Comparison of ENCODE assay signal across 9 cellular contexts in the genomic region with DNA sequence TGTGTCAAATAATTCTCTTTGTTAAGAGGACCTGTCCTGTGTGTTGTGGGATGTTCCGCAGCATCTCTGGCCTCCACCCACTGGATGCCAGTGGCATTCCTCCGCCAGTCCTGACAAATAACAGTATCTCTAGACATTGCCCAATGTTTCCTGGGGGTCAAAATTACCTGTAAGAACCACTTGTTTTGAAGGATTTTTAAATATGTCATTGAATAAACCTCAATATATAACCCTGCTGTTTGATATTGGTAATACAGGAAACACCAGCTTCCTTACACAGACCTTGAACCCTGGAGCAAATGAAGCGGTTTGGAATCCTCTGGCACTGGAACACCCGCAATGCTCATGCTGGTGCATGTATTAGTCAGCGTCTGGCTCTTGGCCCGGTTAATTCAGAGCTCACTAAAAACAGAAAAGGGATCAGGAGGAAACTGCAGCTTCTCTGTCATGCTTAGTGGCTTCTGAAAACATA.
DNase-seq lines count a peak whose midpoint lies in the region; ATAC-seq and TF ChIP-seq lines count a peak whose summit lies in the region.
"Had no signal": no experiment of that assay in that cellular context is flagged by ENCODE, and none has a peak within 500 bp of the region (broad histone marks: within the 10 kb centered on the region; RNA-seq: fewer than 3 reads in every experiment).

No MANE protein-coding gene starts in this region.

- no peak for TF ChIP-seq CTCF in psoas muscle (IDR thresholded peaks at IDR 0.05)

- WGBS in psoas muscle, 3 donors: 8 to 33% (median 13%) methylated on average over 6 of the region's 6 CpGs

- DNase-seq in DMS 273 (lab: John Stamatoyannopoulos, UW; ENCODE audit: unreplicated experiment) (peak; percentile 58), DMS 273 treated with DMSO at 0.1 percent for 48 hours (lab: John Stamatoyannopoulos, UW) (no peak), SW 1271 (lab: John Stamatoyannopoulos, UW) (peak; percentile 2 to 60), fibroblast of peridontal ligament (ENCODE audit: extremely low read depth) (peak; percentile 87), psoas muscle (peak; percentile 65 to 69), ecto neural progenitor cell (ENCODE audit: low spot score) (no peak), SHP77 treated with DMSO at 0.1 percent for 48 hours (lab: John Stamatoyannopoulos, UW) (no peak)

- peak overlapping the region; percentile 11 for H3K4me3 ChIP-seq in psoas muscle

- no peaks in the 10 kb centered on the region for H3K27me3 ChIP-seq in psoas muscle (ENCODE audit: insufficient read depth in 3 of 3, low read length in 2 of 3)

- peak overlapping the region; percentile 9 for H3K27ac ChIP-seq in psoas muscle
- H3K27ac ChIP-seq: 22Rv1 had no signal

- no peaks in the 10 kb centered on the region for H3K36me3 ChIP-seq in psoas muscle (ENCODE audit: insufficient read depth in 1 of 2, low read depth in 1 of 2)

- intact Hi-C loops in psoas muscle (cut with DNase I): no loop called here

- ATAC-seq in psoas muscle (peak; percentile 69 to 91 (median 80)), GM18861 (IDR thresholded peaks at IDR 0.05; ENCODE audit: unreplicated experiment) (no peak)

- H3K9me3 ChIP-seq in psoas muscle: no peaks in the 10 kb centered on the region

- peaks cover 11% of the 10 kb centered on the region for H3K4me1 ChIP-seq in psoas muscle

Comparison
In these comparisons a context has a peak if more than half of its experiments do, and no peak if none do; other contexts are left out.
1. DNase-seq: peak in DMS 273 (single experiment), SW 1271 (2 of 2), fibroblast of peridontal ligament (single experiment) and psoas muscle (2 of 2); none in DMS 273 treated with DMSO at 0.1 percent for 48 hours (single experiment), ecto neural progenitor cell (single experiment) and SHP77 treated with DMSO at 0.1 percent for 48 hours (single experiment).